In genomic region chr15:67065531-67066005, GRCh38 we compare ENCODE assay signal across 8 cellular contexts. TPM values are rescaled to one million over a fixed set of nuclear protein-coding genes. Genes with fewer than 3 reads are reported as not detected.
DNase-seq lines count a peak whose midpoint lies in the region; TF ChIP-seq lines count a peak whose summit lies in the region.

Gene SMAD3 (plus strand): TSS chr15:67065602. CDS start chr15:67066155, 553 bp downstream.

- H3K36me3 ChIP-seq in kidney epithelial cell (ENCODE audit: control insufficient read depth, insufficient read depth, low read length) = no peaks in the 10 kb centered on the region

- H3K4me2 ChIP-seq in H9 (ENCODE audit: insufficient read depth, insufficient read length, low read length) = peak within 1 kb of the TSS; percentile 78

- no peak within 1 kb of the TSS for H2AFZ ChIP-seq in H9 (ENCODE audit: low read length)

- no peak within 1 kb of the TSS for H2BK12ac ChIP-seq in H9 (ENCODE audit: insufficient read length, low read depth, low read length)

- H2AK5ac ChIP-seq in H9 (ENCODE audit: insufficient read length, low read length) = no peak within 1 kb of the TSS

- H2BK15ac ChIP-seq in H9 (ENCODE audit: low read depth, low read length) = no peak within 1 kb of the TSS

- H3K4me1 Mint-ChIP-seq in H9 (peaks cover 51% of the 10 kb centered on the region in 2 experiments), chondrocyte (ENCODE audit: low read depth) (peaks cover 38% of the 10 kb centered on the region)

- no peak within 1 kb of the TSS for H4K91ac ChIP-seq in H9 (ENCODE audit: insufficient read length, low read depth, low read length)

- peaks cover 13% of the 10 kb centered on the region; the same call in 1 of the 2 replicates for H3K4me1 ChIP-seq in H9 (ENCODE audit: insufficient read depth, low read length)

- H2BK20ac ChIP-seq in H9 (ENCODE audit: low read depth, low read length, poor library complexity, severe bottlenecking) = no peak within 1 kb of the TSS

- H3K4me3 Mint-ChIP-seq in H9 = peak within 1 kb of the TSS; percentile 95 to 99
- H3K4me3 Mint-ChIP-seq in chondrocyte (ENCODE audit: unreplicated experiment) = peak within 1 kb of the TSS; percentile 97

- H3K18ac ChIP-seq in H9 (ENCODE audit: insufficient read length, low read depth, low read length) = peak within 1 kb of the TSS; percentile 77

- no peaks in the 10 kb centered on the region for H3K9me3 ChIP-seq in H9 (ENCODE audit: control insufficient read depth, low read depth, low read length)

- no peak within 1 kb of the TSS for H3K27ac ChIP-seq in H9 (ENCODE audit: insufficient read length, low read depth, low read length)

- no peak within 1 kb of the TSS; the same call in 1 of the 2 replicates for H3K4ac ChIP-seq in H9 (ENCODE audit: low read depth, low read length)

- peaks cover 27% of the 10 kb centered on the region for H3K27me3 ChIP-seq in H9 (ENCODE audit: insufficient read depth, low read length)
- H3K27me3 ChIP-seq in kidney epithelial cell (ENCODE audit: control insufficient read depth, insufficient read depth, low read length) = no peaks in the 10 kb centered on the region

- H3K23ac ChIP-seq in H9 (ENCODE audit: insufficient read length, low read depth, low read length) = no peak within 1 kb of the TSS

- H3K27ac Mint-ChIP-seq in H9 (peak within 1 kb of the TSS; percentile 83 to 93 (median 88)), chondrocyte (ENCODE audit: unreplicated experiment) (peak within 1 kb of the TSS; percentile 95)

- WGBS in H9 (ENCODE audit: extremely low coverage, insufficient read length, low lambda C conversion rate) = no CpG with 5 or more reads among the region's 63 CpGs

- no peak within 1 kb of the TSS for H3T11ph ChIP-seq in H9 (ENCODE audit: low read length)

- H4K5ac ChIP-seq in H9 (ENCODE audit: insufficient read length, low read depth, low read length) = no peak within 1 kb of the TSS

- H3K9me3 Mint-ChIP-seq in H9 = no peaks in the 10 kb centered on the region; a peak in 1 of 5 replicates
- H3K9me3 Mint-ChIP-seq in chondrocyte (ENCODE audit: low read depth) = no peaks in the 10 kb centered on the region

- TF ChIP-seq CTCF in H9 (conservative IDR thresholded peaks at IDR 0.05) = no peak
- TF ChIP-seq CTCF in chondrocyte (IDR thresholded peaks at IDR 0.05) = no peak
- TF ChIP-seq CTCF in kidney epithelial cell (IDR thresholded peaks at IDR 0.05; ENCODE audit: insufficient read depth, low read length, poor library complexity, severe bottlenecking) = no peak

- H3K79me1 ChIP-seq in H9 (ENCODE audit: insufficient read depth, low read depth, low read length, poor library complexity, severe bottlenecking) = no peaks in the 10 kb centered on the region

- no peaks in the 10 kb centered on the region for H3K79me2 ChIP-seq in H9 (ENCODE audit: insufficient read depth, low read length)

- H4K20me1 ChIP-seq in H9 (ENCODE audit: control insufficient read depth, insufficient read depth, insufficient read length) = peaks cover 2% of the 10 kb centered on the region

- H3K14ac ChIP-seq in H9 (ENCODE audit: insufficient read depth, low read length) = peak within 1 kb of the TSS; percentile 81

- H3K23me2 ChIP-seq in H9 (ENCODE audit: insufficient read length, low read depth, low read length, poor library complexity, severe bottlenecking) = peaks cover 27% of the 10 kb centered on the region

- H2BK5ac ChIP-seq in H9 (ENCODE audit: insufficient read length, low read length) = no peak within 1 kb of the TSS

- peaks cover 46% of the 10 kb centered on the region for H3K27me3 Mint-ChIP-seq in H9 (ENCODE audit: low read depth)
- H3K27me3 Mint-ChIP-seq in chondrocyte (ENCODE audit: low read depth) = no peaks in the 10 kb centered on the region

- H3K36me3 Mint-ChIP-seq in H9 (ENCODE audit: insufficient read depth in 1 of 3, low read depth in 3 of 3) = peaks cover 0 to 5% (median 2%) of the 10 kb centered on the region in 3 experiments; a peak in 1 of 7 replicates
- peaks cover 1% of the 10 kb centered on the region for H3K36me3 Mint-ChIP-seq in chondrocyte (ENCODE audit: low read depth)

- H4K8ac ChIP-seq in H9 (replicated peaks; ENCODE audit: insufficient read length, low read depth, low read length) = no peak within 1 kb of the TSS

- H3K9ac ChIP-seq in H9 (ENCODE audit: extremely low read depth, insufficient read length, low read length) = peak within 1 kb of the TSS; percentile 73

- H3K56ac ChIP-seq in H9 (ENCODE audit: insufficient read length, low read depth, low read length) = no peak within 1 kb of the TSS

- peak within 1 kb of the TSS; percentile 90 for H3K4me3 ChIP-seq in kidney epithelial cell (ENCODE audit: low read depth, low read length)

- DNase-seq in GM04503 (ENCODE audit: low read depth) (peak; percentile 72), H9 (peak; percentile 81), NCI-H1105 treated with DMSO at 0.1 percent for 48 hours (lab: John Stamatoyannopoulos, UW) (peak; percentile 55), chondrocyte (ENCODE audit: low spot score) (peak; percentile 95), kidney epithelial cell (ENCODE audit: low read depth) (no peak), NCI-H187 (lab: John Stamatoyannopoulos, UW) (no peak)
- peak; percentile 66 for DNase-seq in activated CD4-positive, CD25-positive, alpha-beta regulatory T cell treated with anti-CD3 and anti-CD28 coated beads, Interleukin-2, amount 50 U/mL, for 72 hours
- peak in 2 of 3 donors; percentile 53 to 72 for DNase-seq in stimulated activated CD4-positive, alpha-beta T cell treated with anti-CD3 and anti-CD28 coated beads, Interleukin-12 subunit alpha, Interleukin-12 subunit beta, amount 100 ng/mL, for 48 hours (ENCODE audit: low read depth in 2 of 3, low spot score in 1 of 3)

- no peak within 1 kb of the TSS for H2BK120ac ChIP-seq in H9 (ENCODE audit: low read depth, low read length, poor library complexity, severe bottlenecking)

RNA-seq across cellular contexts. Expression of gene SMAD3, which starts in this region (rescaled TPM):
- total RNA-seq in H9 (2021) (25.9 and 26.7 TPM in 2 replicates), chondrocyte (19.0 to 27.2 TPM (median 23.2 TPM) in 3 replicates), kidney epithelial cell (31.0 and 34.8 TPM in 2 replicates)

Comparison
In these comparisons a context has a peak if more than half of its experiments do, and no peak if none do; other contexts are left out.
1. DNase-seq: peak in GM04503 (single experiment), H9 (single experiment), NCI-H1105 treated with DMSO at 0.1 percent for 48 hours (single experiment), activated CD4-positive, CD25-positive, alpha-beta regulatory T cell treated with anti-CD3 and anti-CD28 coated beads, Interleukin-2, amount 50 U/mL, for 72 hours (single experiment), chondrocyte (single experiment) and stimulated activated CD4-positive, alpha-beta T cell treated with anti-CD3 and anti-CD28 coated beads, Interleukin-12 subunit alpha, Interleukin-12 subunit beta, amount 100 ng/mL, for 48 hours (2 of 3); none in kidney epithelial cell (single experiment) and NCI-H187 (0 of 2).